In genomic region chr3:42652251-42652610, GRCh38 we compare ENCODE assay signal across 9 cellular contexts. TPM values are rescaled to one million over a fixed set of nuclear protein-coding genes. Genes with fewer than 3 reads are reported as not detected.
DNase-seq lines count a peak whose midpoint lies in the region; ATAC-seq, FAIRE-seq and TF ChIP-seq lines count a peak whose summit lies in the region.
"Had no signal": no experiment of that assay in that cellular context is flagged by ENCODE, and none has a peak within 500 bp of the region (broad histone marks: within the 10 kb centered on the region; RNA-seq: fewer than 3 reads in every experiment).

No MANE protein-coding gene starts in this region.

- no peaks in the 10 kb centered on the region for H4K20me1 ChIP-seq in PC-9 (ENCODE audit: insufficient read depth)

- CTCF ChIA-PET in PC-9 (lab: Charles Lee) = interaction anchor here (0.9 kb wide), 1 partner anchor 51 kb away, joined by 3 read pairs; the partner anchor contains the start of gene NKTR

- H3K4me3 ChIP-seq in heart left ventricle (peak overlapping the region in 9 of 12 donors; percentile 68 to 99 (median 89)), PC-9 (no peak overlapping the region; the same call in 1 of the 2 replicates), fibroblast of the aortic adventitia (ENCODE audit: low read depth, low read length) (peak overlapping the region; percentile 87), upper lobe of right lung (peak overlapping the region; percentile 87)

- TF ChIP-seq POLR2A in heart left ventricle (IDR thresholded peaks at IDR 0.05) (no peak), GM12892 (IDR thresholded peaks at IDR 0.05; ENCODE audit: low read depth, low read length) (no peak)

- no peaks in the 10 kb centered on the region for H3K9me2 ChIP-seq in PC-9 (ENCODE audit: insufficient read depth)

- DNase-seq in heart left ventricle (no peak), left ventricle myocardium superior (no peak), PC-9 (no peak), fibroblast of the aortic adventitia (ENCODE audit: low read depth) (no peak), upper lobe of right lung (no peak), GM12892 (ENCODE audit: insufficient read length) (no peak), NCI-H2107 (lab: John Stamatoyannopoulos, UW) (no peak), occipital lobe (lab: John Stamatoyannopoulos, UW) (no peak)
- DNase-seq: activated CD4-positive, alpha-beta T cell treated with anti-CD3 and anti-CD28 coated beads for 4 hours had no signal

- H3K4me2 ChIP-seq in PC-9 = peak overlapping the region; percentile 92

- intact Hi-C loops in heart left ventricle (cut with DNase I) (loop anchor here (2.0 to 10.0 kb wide), 6 partner anchors 50 to 90 kb away; partner anchors contain the start of genes NKTR (in 7 of the 10) and SEC22C (in 2 of the 10)), left ventricle myocardium superior (cut with micrococcal nuclease) (no loop called here), PC-9 (cut with micrococcal nuclease; ENCODE audit: unreplicated experiment) (loop anchor here (1.0 to 2.0 kb wide), 3 partner anchors 32 to 93 kb away; partner anchors contain the start of gene NKTR), upper lobe of right lung (cut with DNase I) (no loop called here)

- H3K36me3 ChIP-seq in heart left ventricle = peaks cover 0 to 34% (median 27%) of the 10 kb centered on the region in 9 donors
- H3K36me3 ChIP-seq in PC-9 (ENCODE audit: low read depth) = no peaks in the 10 kb centered on the region
- H3K36me3 ChIP-seq in upper lobe of right lung = peaks cover 6% of the 10 kb centered on the region

- no TSS peak for BruUV-seq in PC-9 (replicated peaks; lab: Mats Ljungman, UMichigan)

- FAIRE-seq in GM12892 (lab: Jason Lieb, UNC) = no peak

- H3F3A ChIP-seq in PC-9 (ENCODE audit: insufficient read depth, low read depth) = peaks cover 21% of the 10 kb centered on the region; the same call in 1 of the 2 replicates

- peaks cover 11 to 85% (median 51%) of the 10 kb centered on the region in 12 donors for H3K4me1 ChIP-seq in heart left ventricle
- H3K4me1 ChIP-seq in PC-9 (replicated peaks; ENCODE audit: insufficient read depth) = peaks cover 33% of the 10 kb centered on the region
- H3K4me1 ChIP-seq in upper lobe of right lung = peaks cover 41% of the 10 kb centered on the region

- 25 to 50% (median 38%) methylated on average over 1 of the region's 1 CpG for WGBS in heart left ventricle, 4 donors

- no peaks in the 10 kb centered on the region for H3K9me3 ChIP-seq in heart left ventricle
- no peaks in the 10 kb centered on the region for H3K9me3 ChIP-seq in PC-9 (ENCODE audit: insufficient read depth, low read depth)
- no peaks in the 10 kb centered on the region for H3K9me3 ChIP-seq in upper lobe of right lung

- ATAC-seq in heart left ventricle (no peak), left ventricle myocardium superior (no peak), upper lobe of right lung (no peak)

- peak overlapping the region in 11 of 12 donors; percentile 84 to 99 (median 96) for H3K27ac ChIP-seq in heart left ventricle
- H3K27ac ChIP-seq in PC-9 = peak overlapping the region; percentile 65
- H3K27ac ChIP-seq in upper lobe of right lung = peak overlapping the region; percentile 83

- H3K79me2 ChIP-seq in PC-9 (ENCODE audit: low read depth) = no peaks in the 10 kb centered on the region

- H3K27me3 ChIP-seq in heart left ventricle (no peaks in the 10 kb centered on the region), PC-9 (ENCODE audit: insufficient read depth, low read depth) (no peaks in the 10 kb centered on the region), upper lobe of right lung (no peaks in the 10 kb centered on the region)

- H2AFZ ChIP-seq in PC-9 = no peak overlapping the region

- POLR2A ChIA-PET in PC-9 (lab: Charles Lee; ENCODE audit: unreplicated experiment) = interaction anchor here (0.5 to 0.6 kb wide), 5 partner anchors 21 to 659 kb away, joined by 3 to 18 read pairs (median 4); partner anchors contain the start of gene SNRK

- TF ChIP-seq CTCF in heart left ventricle (IDR thresholded peaks at IDR 0.05) = no peak
- TF ChIP-seq CTCF in PC-9 (conservative IDR thresholded peaks at IDR 0.05) = no peak
- TF ChIP-seq CTCF in fibroblast of the aortic adventitia (IDR thresholded peaks at IDR 0.05; ENCODE audit: insufficient read depth, low read length) = no peak
- no peak for TF ChIP-seq CTCF in upper lobe of right lung (IDR thresholded peaks at IDR 0.05)

RNA-seq across cellular contexts. Expression of gene ZBTB47, which starts 1.3 kb away (rescaled TPM):
- total RNA-seq in heart left ventricle (100 to 1,000 TPM in 7 of 9 donors, 10 to 100 TPM in 2; 76.6 to 184 (median 131) TPM), left ventricle myocardium superior (90.5 TPM), PC-9 (2021) (8.1 and 9.6 TPM in 2 replicates), fibroblast of the aortic adventitia (ENCODE audit: low replicate concordance) (22.3 and 41.8 TPM in 2 replicates), upper lobe of right lung (28.1 TPM), occipital lobe (22.1 TPM)
- polyA plus RNA-seq in heart left ventricle = 100 to 1,000 TPM; 110 to 111 TPM
- polyA plus RNA-seq in GM12892 (2012; ENCODE audit: missing spikeins) = 0.11 TPM

RNA-seq across cellular contexts. Expression of gene KLHL40, which starts 33.1 kb away (rescaled TPM):
- total RNA-seq in heart left ventricle = 1 to 10 TPM in 2 of 9 donors, under 1 TPM in 6, not detected in 1; 0.19 to 5.6 (median 0.73) TPM
- 1 to 10 TPM in 1 of 2 donors, under 1 TPM in 1; 0.61 to 6.8 TPM for polyA plus RNA-seq in heart left ventricle
- total RNA-seq in left ventricle myocardium superior = 0.12 TPM
- not detected in 2 replicates for total RNA-seq in PC-9 (2021)
- total RNA-seq in fibroblast of the aortic adventitia (ENCODE audit: low replicate concordance) = not detected in 2 replicates
- total RNA-seq in upper lobe of right lung = not detected
- polyA plus RNA-seq in GM12892 (2012; ENCODE audit: missing spikeins) = not detected
- total RNA-seq in occipital lobe = not detected

RNA-seq across cellular contexts. Expression of gene HHATL, which starts 50.4 kb away (rescaled TPM):
- total RNA-seq in heart left ventricle (100 to 1,000 TPM; 305 to 823 (median 538) TPM), left ventricle myocardium superior (463 TPM), PC-9 (2021) (not detected in 2 replicates), fibroblast of the aortic adventitia (ENCODE audit: low replicate concordance) (not detected in 2 replicates), upper lobe of right lung (not detected), occipital lobe (not detected)
- polyA plus RNA-seq in heart left ventricle = 1,000 to 10,000 TPM in 1 of 2 donors, 100 to 1,000 TPM in 1; 188 to 1,023 TPM
- polyA plus RNA-seq in GM12892 (2012; ENCODE audit: missing spikeins) = not detected

RNA-seq across cellular contexts. Expression of gene NKTR, which starts 51.7 kb away (rescaled TPM):
- 10 to 100 TPM; 14.6 to 40.6 (median 20.9) TPM for total RNA-seq in heart left ventricle
- polyA plus RNA-seq in heart left ventricle = 10 to 100 TPM; 10.7 to 31.3 TPM
- 23.6 TPM for total RNA-seq in left ventricle myocardium superior
- 66.0 and 70.5 TPM in 2 replicates for total RNA-seq in PC-9 (2021)
- total RNA-seq in fibroblast of the aortic adventitia (ENCODE audit: low replicate concordance) = 91.8 and 101 TPM in 2 replicates
- 92.1 TPM for total RNA-seq in upper lobe of right lung
- polyA plus RNA-seq in GM12892 (2012; ENCODE audit: missing spikeins) = 62.4 TPM
- total RNA-seq in occipital lobe = 246 TPM

Comparison
In these comparisons a context has a peak if more than half of its experiments do, and no peak if none do; other contexts are left out.
1. intact Hi-C loops: an anchor here in heart left ventricle (2.0 to 10.0 kb wide) and PC-9 (1.0 to 2.0 kb wide); none called in left ventricle myocardium superior and upper lobe of right lung.
2. RNA of gene HHATL, which starts 50.4 kb away (total RNA-seq): 305 to 823 TPM in heart left ventricle and 463 TPM in left ventricle myocardium superior (single experiment); not detected in upper lobe of right lung (single experiment), not detected in occipital lobe (single experiment), not detected in PC-9 and not detected in fibroblast of the aortic adventitia; every median in the first group is over 100 times any median in the second.
3. Peak in every context shown above with its lines, with median percentiles within 50 percentile points of each other: H3K27ac ChIP-seq.